16 cellular contexts compared by ENCODE assay signal in genomic region chr4:98516441-98517323, GRCh38.
A peak's percentile ranks its signal among the peaks of the same experiment; 100 is the strongest.
DNase-seq lines count a peak whose midpoint lies in the region; ATAC-seq, FAIRE-seq and TF ChIP-seq lines count a peak whose summit lies in the region.
"Had no signal": no experiment of that assay in that cellular context is flagged by ENCODE, and none has a peak within 500 bp of the region (broad histone marks: within the 10 kb centered on the region; RNA-seq: fewer than 3 reads in every experiment).

No MANE protein-coding gene starts in this region.

- no peak for TF ChIP-seq CTCF in HepG2 (CRISPR knock-in tag; IDR thresholded peaks at IDR 0.05)
- TF ChIP-seq CTCF in right lobe of liver (IDR thresholded peaks at IDR 0.05), result no peak
- no peak for TF ChIP-seq CTCF in fibroblast of pulmonary artery (IDR thresholded peaks at IDR 0.05; ENCODE audit: low read length, missing control alignments)
- no peak for TF ChIP-seq CTCF in uterus (IDR thresholded peaks at IDR 0.05)
- no peak for TF ChIP-seq CTCF in MM.1S (IDR thresholded peaks at IDR 0.05; ENCODE audit: low read length)

- no peak for FAIRE-seq in HepG2 (lab: Jason Lieb, UNC)

- 21% methylated on average over 5 of the region's 5 CpGs for WGBS in HepG2 (ENCODE audit: low lambda C conversion rate)
- 73% methylated on average over 5 of the region's 5 CpGs for WGBS in right lobe of liver (ENCODE audit: insufficient coverage, low coverage, low lambda C conversion rate, missing lambda C conversion rate)

- H3F3A ChIP-seq in MM.1S (ENCODE audit: insufficient read depth, low read length), result no peaks in the 10 kb centered on the region

- no peaks in the 10 kb centered on the region for H3K9me2 ChIP-seq in MM.1S (replicated peaks; ENCODE audit: insufficient read depth, low read length)

- no peaks in the 10 kb centered on the region for H3K9me3 Mint-ChIP-seq in T-helper 2 cell treated with Interferon-gamma antibody and Interleukin-4, amounts not matched to agents 5 μg/mL and 100 μg/mL, for 36 hours
- H3K9me3 Mint-ChIP-seq: stimulated activated effector memory CD8-positive, alpha-beta T cell treated with anti-CD3 and anti-CD28 coated beads, Interleukin-12 subunit alpha, Interleukin-12 subunit beta, amount 100 ng/mL, for 72 hours had no signal

- H3K9me3 ChIP-seq in HepG2 (ENCODE audit: low read length) (no peaks in the 10 kb centered on the region), right lobe of liver (no peaks in the 10 kb centered on the region), uterus (no peaks in the 10 kb centered on the region), MM.1S (replicated peaks; ENCODE audit: insufficient read depth, low read length) (no peaks in the 10 kb centered on the region)
- H3K9me3 ChIP-seq: gastrocnemius medialis, MG63 had no signal

- H3K4me3 ChIP-seq in HepG2 (replicated peaks in 1 of 3; ENCODE audit: insufficient read depth in 1 of 3, low read depth in 2 of 3, low read length in 3 of 3) (no peak overlapping the region), right lobe of liver (no peak overlapping the region), fibroblast of pulmonary artery (replicated peaks; ENCODE audit: low read depth, low read length) (no peak overlapping the region), uterus (no peak overlapping the region), MM.1S (ENCODE audit: low read length) (no peak overlapping the region)
- H3K4me3 ChIP-seq: gastrocnemius medialis, MG63 had no signal

- H3K27ac ChIP-seq in HepG2 (ENCODE audit: extremely low read length, insufficient read depth, low read length) (no peak overlapping the region), right lobe of liver (no peak overlapping the region), uterus (peak overlapping the region; percentile 82 to 83), MM.1S (ENCODE audit: low read length) (no peak overlapping the region)
- H3K27ac ChIP-seq: gastrocnemius medialis had no signal

- H3K4me1 Mint-ChIP-seq in T-helper 2 cell treated with Interferon-gamma antibody and Interleukin-4, amounts not matched to agents 5 μg/mL and 100 μg/mL, for 36 hours (ENCODE audit: low read depth), result peaks cover 54% of the 10 kb centered on the region

- BruUV-seq in HepG2 (replicated peaks; lab: Mats Ljungman, UMichigan), result no TSS peak

- H3K36me3 ChIP-seq in HepG2 (replicated peaks in 1 of 2; ENCODE audit: control insufficient read depth in 1 of 2, insufficient read depth in 2 of 2, low read length in 2 of 2), result no peaks in the 10 kb centered on the region
- no peaks in the 10 kb centered on the region for H3K36me3 ChIP-seq in right lobe of liver
- H3K36me3 ChIP-seq in uterus, result no peaks in the 10 kb centered on the region
- H3K36me3 ChIP-seq in MM.1S (replicated peaks; ENCODE audit: insufficient read depth, low read length), result no peaks in the 10 kb centered on the region
- H3K36me3 ChIP-seq: gastrocnemius medialis, MG63 had no signal

- H2AFZ ChIP-seq in HepG2 (ENCODE audit: low read length) (no peak overlapping the region), MM.1S (ENCODE audit: low read length) (no peak overlapping the region)

- DNase-seq in HepG2 (ENCODE audit: low spot score) (no peak), right lobe of liver (no peak), fibroblast of pulmonary artery (ENCODE audit: low read depth) (peak; percentile 37), uterus (no peak), MM.1S (no peak)
- no peak for DNase-seq in stimulated activated CD4-positive, alpha-beta T cell treated with anti-CD3 and anti-CD28 coated beads, Interleukin-15, amount 100 ng/mL, for 24 hours
- no peak for DNase-seq in T-helper 2 cell treated with Interferon-gamma antibody and Interleukin-4, amounts not matched to agents 5 μg/mL and 100 μg/mL, for 36 hours (ENCODE audit: low spot score)
- DNase-seq: activated B cell treated with CpG ODN at 0.5 μM for 24 hours; activated effector memory CD4-positive, alpha-beta T cell treated with anti-CD3 and anti-CD28 coated beads, Interleukin-2, amount 50 U/mL, for 16 hours; cerebellar nuclear complex; gastrocnemius medialis; left colon; SHP77 treated with DMSO at 0.1 percent for 48 hours had no signal

- H3K27ac Mint-ChIP-seq in T-helper 2 cell treated with Interferon-gamma antibody and Interleukin-4, amounts not matched to agents 5 μg/mL and 100 μg/mL, for 36 hours, result no peak overlapping the region
- H3K27ac Mint-ChIP-seq: activated B cell treated with CpG ODN at 0.5 μM for 24 hours; stimulated activated effector memory CD8-positive, alpha-beta T cell treated with anti-CD3 and anti-CD28 coated beads, Interleukin-12 subunit alpha, Interleukin-12 subunit beta, amount 100 ng/mL, for 72 hours had no signal

- H3K79me2 ChIP-seq in HepG2 (ENCODE audit: insufficient read depth, low read length) (no peaks in the 10 kb centered on the region), MM.1S (ENCODE audit: low read length) (no peaks in the 10 kb centered on the region)

- in situ Hi-C loops in HepG2 (cut with HindIII; ENCODE audit: extremely low pct_ligation_motif_present, low pct_unique_long_range_greater_than_20kb), result no loop called here

- H3K36me3 Mint-ChIP-seq in T-helper 2 cell treated with Interferon-gamma antibody and Interleukin-4, amounts not matched to agents 5 μg/mL and 100 μg/mL, for 36 hours (ENCODE audit: low read depth), result peaks cover 15% of the 10 kb centered on the region
- H3K36me3 Mint-ChIP-seq: stimulated activated effector memory CD8-positive, alpha-beta T cell treated with anti-CD3 and anti-CD28 coated beads, Interleukin-12 subunit alpha, Interleukin-12 subunit beta, amount 100 ng/mL, for 72 hours had no signal

- no peak for ATAC-seq in HepG2
- ATAC-seq in right lobe of liver, result no peak
- peak; percentile 16 for ATAC-seq in SK-N-SH treated with all-trans-retinoic acid at 6 μM for 48 hours
- ATAC-seq: left colon had no signal

- TF ChIP-seq RAD21 in HepG2 (CRISPR knock-in tag; IDR thresholded peaks at IDR 0.05), result no peak

- H4K20me1 ChIP-seq in HepG2 (ENCODE audit: insufficient read depth, low read length) (no peaks in the 10 kb centered on the region), MM.1S (ENCODE audit: insufficient read depth, low read length) (no peaks in the 10 kb centered on the region)

- TF ChIP-seq POLR2A in HepG2 (IDR thresholded peaks at IDR 0.05; ENCODE audit: insufficient read depth in 1 of 2, low read depth in 2 of 2, low read length in 2 of 2) (no peak), right lobe of liver (IDR thresholded peaks at IDR 0.05) (no peak), uterus (IDR thresholded peaks at IDR 0.05) (no peak)

- POLR2A ChIA-PET in HepG2 (lab: Yijun Ruan, JAX), result no interaction called here

- no peaks in the 10 kb centered on the region for H3K27me3 Mint-ChIP-seq in T-helper 2 cell treated with Interferon-gamma antibody and Interleukin-4, amounts not matched to agents 5 μg/mL and 100 μg/mL, for 36 hours (ENCODE audit: low read depth)
- H3K27me3 Mint-ChIP-seq: activated B cell treated with CpG ODN at 0.5 μM for 24 hours had no signal

- H3K4me1 ChIP-seq in HepG2 (ENCODE audit: insufficient read depth, low read length), result peaks cover 10% of the 10 kb centered on the region; the same call in 1 of the 2 replicates
- H3K4me1 ChIP-seq in right lobe of liver, result no peaks in the 10 kb centered on the region
- H3K4me1 ChIP-seq in uterus, result peaks cover 0 to 3% of the 10 kb centered on the region in 2 donors
- H3K4me1 ChIP-seq in MM.1S (ENCODE audit: low read length), result no peaks in the 10 kb centered on the region
- H3K4me1 ChIP-seq: gastrocnemius medialis had no signal

- TF ChIP-seq EP300 in HepG2 (IDR thresholded peaks at IDR 0.05; ENCODE audit: low read depth in 2 of 2, low read length in 2 of 2), result no peak
- no peak for TF ChIP-seq EP300 in HepG2 (CRISPR knock-in tag; IDR thresholded peaks at IDR 0.05; ENCODE audit: borderline replicate concordance)

- peaks cover 0 to 3% of the 10 kb centered on the region in 2 experiments; a peak in 1 of 5 replicates for H3K27me3 ChIP-seq in HepG2 (ENCODE audit: control insufficient read depth in 1 of 2, insufficient read depth in 2 of 2, low read length in 2 of 2)
- H3K27me3 ChIP-seq in right lobe of liver, result no peaks in the 10 kb centered on the region
- no peaks in the 10 kb centered on the region for H3K27me3 ChIP-seq in uterus
- no peaks in the 10 kb centered on the region for H3K27me3 ChIP-seq in MM.1S (replicated peaks; ENCODE audit: insufficient read depth, low read length)
- H3K27me3 ChIP-seq: gastrocnemius medialis, MG63 had no signal

- no peak overlapping the region for H3K4me3 Mint-ChIP-seq in T-helper 2 cell treated with Interferon-gamma antibody and Interleukin-4, amounts not matched to agents 5 μg/mL and 100 μg/mL, for 36 hours
- H3K4me3 Mint-ChIP-seq: activated B cell treated with CpG ODN at 0.5 μM for 24 hours; stimulated activated effector memory CD8-positive, alpha-beta T cell treated with anti-CD3 and anti-CD28 coated beads, Interleukin-12 subunit alpha, Interleukin-12 subunit beta, amount 100 ng/mL, for 72 hours had no signal

- H3K9ac ChIP-seq in HepG2 (ENCODE audit: insufficient read depth, low read depth, low read length) (no peak overlapping the region), MM.1S (ENCODE audit: low read length) (no peak overlapping the region)

- intact Hi-C loops in HepG2 (cut with micrococcal nuclease; ENCODE audit: unreplicated experiment), result no loop called here
- intact Hi-C loops in right lobe of liver (cut with DNase I), result no loop called here
- intact Hi-C loops in uterus (cut with DNase I; ENCODE audit: low total_unique reads), result no loop called here

- no peak overlapping the region for H3K4me2 ChIP-seq in HepG2 (ENCODE audit: low read depth, low read length)
- no peak overlapping the region for H3K4me2 ChIP-seq in MM.1S (ENCODE audit: low read depth, low read length)

- CTCF ChIA-PET in HepG2 (lab: Yijun Ruan, JAX; ENCODE audit: low intra/inter-chr PET ratio, low total read pairs), result no interaction called here

TF ChIP-seq in HepG2, 621 proteins besides CTCF, POLR2A, EP300 and RAD21:
- TF ChIP-seq ZNF564 (CRISPR knock-in tag; IDR thresholded peaks at IDR 0.05) (peak; percentile 97), ZNF251 (CRISPR knock-in tag; IDR thresholded peaks at IDR 0.05) (no peak)

TF ChIP-seq in SK-N-SH treated with all-trans-retinoic acid at 6 μM for 48 hours, 23 proteins besides CTCF, POLR2A, EP300 and RAD21 (continues in another document):
- TF ChIP-seq TOX (CRISPR knock-in tag; IDR thresholded peaks at IDR 0.05; ENCODE audit: borderline replicate concordance) (no peak), SNAI2 (CRISPR knock-in tag; IDR thresholded peaks at IDR 0.05) (no peak), RARB (CRISPR knock-in tag; IDR thresholded peaks at IDR 0.05) (no peak), ESRRG (CRISPR knock-in tag; IDR thresholded peaks at IDR 0.05) (no peak), CREB5 (CRISPR knock-in tag; IDR thresholded peaks at IDR 0.05; ENCODE audit: low read depth) (no peak)

Comparison
In these comparisons a context has a peak if more than half of its experiments do, and no peak if none do; other contexts are left out.
1. H3K27ac ChIP-seq: peak in uterus (2 of 2); none in HepG2 (single experiment), right lobe of liver (0 of 3) and MM.1S (single experiment).